In genomic region chr1:25356848-25357247, GRCh38 we compare ENCODE assay signal across 18 cellular contexts. TPM values are rescaled to one million over a fixed set of nuclear protein-coding genes. Genes with fewer than 3 reads are reported as not detected.
DNase-seq lines count a peak whose midpoint lies in the region; ATAC-seq and TF ChIP-seq lines count a peak whose summit lies in the region.
"Had no signal": no experiment of that assay in that cellular context is flagged by ENCODE, and none has a peak within 500 bp of the region (broad histone marks: within the 10 kb centered on the region; RNA-seq: fewer than 3 reads in every experiment).

No MANE protein-coding gene starts in this region.

- peak overlapping the region; percentile 52 for H3K27ac Mint-ChIP-seq in MCF 10A (ENCODE audit: low read depth, unreplicated experiment)
- H3K27ac Mint-ChIP-seq in T-cell = peak overlapping the region; percentile 88 to 89
- peak overlapping the region; percentile 63 to 72 for H3K27ac Mint-ChIP-seq in effector memory CD8-positive, alpha-beta T cell
- H3K27ac Mint-ChIP-seq: endodermal cell had no signal

- H3K9me3 ChIP-seq in breast epithelium = no peaks in the 10 kb centered on the region
- H3K9me3 ChIP-seq: vagina had no signal

- WGBS in lower leg skin, 2 donors = 30 to 37% methylated on average over 1 of the region's 1 CpG

- ATAC-seq in T-cell (replicated peaks in 1 of 4) (peak in 2 of 4 experiments; percentile 16 to 31), left ventricle myocardium superior (no peak)
- ATAC-seq in effector memory CD8-positive, alpha-beta T cell (replicated peaks) = no peak
- ATAC-seq: GM12878; stimulated activated memory B cell treated with anti-CD40 and anti-IgM and Interleukin-4, amounts not matched to agents 10 μg/mL and 1 μg/mL and 100 μg/mL, for 72 hours had no signal

- no peaks in the 10 kb centered on the region for H3K4me1 ChIP-seq in breast epithelium

- H3K27ac ChIP-seq in breast epithelium = no peak overlapping the region
- H3K27ac ChIP-seq: vagina had no signal

- intact Hi-C loops in MCF 10A (cut with micrococcal nuclease) (no loop called here), breast epithelium (cut with DNase I; ENCODE audit: low total_unique reads) (no loop called here), left ventricle myocardium superior (cut with micrococcal nuclease) (no loop called here), lower leg skin (cut with DNase I; ENCODE audit: low total_unique reads) (no loop called here)

- BruUV-seq in MCF 10A (replicated peaks; lab: Mats Ljungman, UMichigan) = no TSS peak

- peaks cover 3% of the 10 kb centered on the region for H3K36me3 ChIP-seq in breast epithelium

- TF ChIP-seq POLR2A in breast epithelium (IDR thresholded peaks at IDR 0.05) = no peak
- no peak for TF ChIP-seq POLR2A in lower leg skin (IDR thresholded peaks at IDR 0.05)

- no peaks in the 10 kb centered on the region for H3K9me3 Mint-ChIP-seq in MCF 10A (ENCODE audit: unreplicated experiment)
- H3K9me3 Mint-ChIP-seq in T-cell = no peaks in the 10 kb centered on the region
- H3K9me3 Mint-ChIP-seq in effector memory CD8-positive, alpha-beta T cell = no peaks in the 10 kb centered on the region
- H3K9me3 Mint-ChIP-seq: endodermal cell; stimulated activated memory B cell treated with anti-CD40 and anti-IgM and Interleukin-4, amounts not matched to agents 10 μg/mL and 1 μg/mL and 100 μg/mL, for 72 hours had no signal

- H3K4me3 ChIP-seq in breast epithelium (no peak overlapping the region), lower leg skin (ENCODE audit: low read depth, poor library complexity, severe bottlenecking) (no peak overlapping the region)
- H3K4me3 ChIP-seq: GM12878, vagina had no signal

- no peaks in the 10 kb centered on the region for H3K27me3 ChIP-seq in breast epithelium
- H3K27me3 ChIP-seq: vagina had no signal

- peak; percentile 41 for DNase-seq in MCF 10A (ENCODE audit: unreplicated experiment)
- DNase-seq in breast epithelium (ENCODE audit: low spot score in 2 of 2) = no peak
- no peak for DNase-seq in T-cell
- DNase-seq in effector memory CD8-positive, alpha-beta T cell = no peak
- DNase-seq in stromal cell of bone marrow (ENCODE audit: low read depth) = peak; percentile 46
- DNase-seq in left ventricle myocardium superior = no peak
- DNase-seq in SIG-M5 treated with dmso at 0.1 percent for 504 hours (lab: John Stamatoyannopoulos, UW; ENCODE audit: unreplicated experiment) = no peak
- no peak for DNase-seq in lower leg skin (ENCODE audit: low spot score in 2 of 2)
- DNase-seq: activated CD8-positive, alpha-beta memory T cell treated with anti-CD3 and anti-CD28 coated beads, Interleukin-2, amount 50 U/mL, for 48 hours; AML-193; DMS79; endodermal cell; head of caudate nucleus; NCI-H1436; NCI-H524 had no signal

- peaks cover 18% of the 10 kb centered on the region for H3K4me1 Mint-ChIP-seq in MCF 10A (ENCODE audit: insufficient read depth, unreplicated experiment)
- peaks cover 18 to 32% (median 23%) of the 10 kb centered on the region in 3 donors for H3K4me1 Mint-ChIP-seq in T-cell
- peaks cover 8 to 14% of the 10 kb centered on the region in 2 donors for H3K4me1 Mint-ChIP-seq in effector memory CD8-positive, alpha-beta T cell (ENCODE audit: low read depth in 2 of 2)
- H3K4me1 Mint-ChIP-seq: endodermal cell; stimulated activated memory B cell treated with anti-CD40 and anti-IgM and Interleukin-4, amounts not matched to agents 10 μg/mL and 1 μg/mL and 100 μg/mL, for 72 hours had no signal

- H3K36me3 Mint-ChIP-seq in MCF 10A (ENCODE audit: insufficient read depth, unreplicated experiment) = peaks cover 86% of the 10 kb centered on the region
- peaks cover 55% of the 10 kb centered on the region for H3K36me3 Mint-ChIP-seq in T-cell
- peaks cover 93% of the 10 kb centered on the region for H3K36me3 Mint-ChIP-seq in effector memory CD8-positive, alpha-beta T cell (ENCODE audit: insufficient read depth)

- TF ChIP-seq CTCF in MCF 10A (IDR thresholded peaks at IDR 0.05; ENCODE audit: unreplicated experiment) (no peak), breast epithelium (IDR thresholded peaks at IDR 0.05) (no peak), lower leg skin (IDR thresholded peaks at IDR 0.05) (no peak)

- CTCF ChIA-PET in MCF 10A (lab: Yijun Ruan, JAX) = no interaction called here
- CTCF ChIA-PET in T-cell (lab: Charles Lee) = no interaction called here

- POLR2A ChIA-PET in MCF 10A (lab: Yijun Ruan, JAX) = interaction anchor here (0.6 to 1.1 kb wide), 4 partner anchors 117 to 1021 kb away, joined by 3 to 5 read pairs (median 4); no protein-coding TSS in a partner anchor
- POLR2A ChIA-PET in T-cell (lab: Charles Lee) = no interaction called here

- H3K27me3 Mint-ChIP-seq in MCF 10A (ENCODE audit: insufficient read depth, unreplicated experiment) = no peaks in the 10 kb centered on the region
- no peaks in the 10 kb centered on the region for H3K27me3 Mint-ChIP-seq in T-cell
- no peaks in the 10 kb centered on the region for H3K27me3 Mint-ChIP-seq in effector memory CD8-positive, alpha-beta T cell
- H3K27me3 Mint-ChIP-seq: stimulated activated memory B cell treated with anti-CD40 and anti-IgM and Interleukin-4, amounts not matched to agents 10 μg/mL and 1 μg/mL and 100 μg/mL, for 72 hours had no signal

- H3K4me3 Mint-ChIP-seq in MCF 10A (ENCODE audit: unreplicated experiment) = no peak overlapping the region
- H3K4me3 Mint-ChIP-seq in T-cell = peak overlapping the region in 2 of 3 donors; percentile 10 to 28
- H3K4me3 Mint-ChIP-seq in effector memory CD8-positive, alpha-beta T cell = no peak overlapping the region
- H3K4me3 Mint-ChIP-seq: endodermal cell; stimulated activated memory B cell treated with anti-CD40 and anti-IgM and Interleukin-4, amounts not matched to agents 10 μg/mL and 1 μg/mL and 100 μg/mL, for 72 hours had no signal

RNA-seq across cellular contexts. Expression of gene TMEM50A, which starts 18.7 kb away (rescaled TPM):
- total RNA-seq in MCF 10A (2022) (88.3 and 107 TPM in 2 replicates), breast epithelium (100 to 1,000 TPM in 1 of 3 donors, 10 to 100 TPM in 2; 81.6 to 117 (median 97.0) TPM), T-cell (100 to 1,000 TPM in 1 of 5 donors, 10 to 100 TPM in 4; 74.8 to 104 (median 97.2) TPM), left ventricle myocardium superior (73.1 TPM), lower leg skin (10 to 100 TPM; 63.5 to 89.7 (median 77.2) TPM)

Comparison
In these comparisons a context has a peak if more than half of its experiments do, and no peak if none do; other contexts are left out.
1. DNase-seq: peak in MCF 10A (single experiment) and stromal cell of bone marrow (single experiment); none in breast epithelium (0 of 2), T-cell (0 of 34), effector memory CD8-positive, alpha-beta T cell (0 of 3), left ventricle myocardium superior (single experiment), SIG-M5 treated with dmso at 0.1 percent for 504 hours (single experiment) and lower leg skin (0 of 2).
2. H3K4me3 Mint-ChIP-seq: peak in T-cell (2 of 3); none in MCF 10A (single experiment) and effector memory CD8-positive, alpha-beta T cell (0 of 2).
3. Peak in every context shown above with its lines, with median percentiles within 50 percentile points of each other: H3K27ac Mint-ChIP-seq.